In the genomic region with DNA sequence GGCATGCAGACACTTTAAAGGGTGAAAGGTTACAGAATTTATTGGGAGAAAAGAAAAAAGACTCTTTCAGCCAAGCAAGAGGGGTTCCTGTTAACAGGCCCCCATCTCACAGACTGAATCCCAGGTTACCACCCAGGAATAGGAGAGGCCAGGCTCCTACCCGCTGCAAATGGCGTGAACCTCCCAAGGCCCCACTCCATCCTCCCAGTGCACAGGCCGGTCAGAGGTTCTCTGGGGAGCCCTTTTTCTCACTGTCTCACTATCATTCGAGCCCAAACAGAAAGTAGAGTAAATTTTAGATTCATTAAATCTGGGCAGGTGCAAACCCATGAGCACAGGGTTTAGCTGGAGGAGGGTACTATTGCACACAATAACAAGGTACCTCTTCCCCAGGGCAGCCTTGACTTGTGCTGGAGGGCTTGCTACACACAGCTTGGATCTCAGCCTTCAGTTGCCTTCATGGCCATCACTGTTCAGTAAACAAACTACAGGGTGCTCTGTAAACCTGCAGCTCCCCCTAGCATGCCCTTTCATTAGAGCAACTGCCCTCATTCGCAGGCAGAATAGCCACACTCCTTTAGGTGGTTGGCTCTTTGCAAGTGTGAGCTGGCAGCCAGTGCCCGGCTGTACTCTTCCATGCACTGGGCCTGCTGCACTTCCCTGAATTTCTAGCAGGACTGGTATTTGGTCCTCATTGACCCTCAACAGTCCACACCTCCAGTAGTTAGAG, we compare ENCODE assay signal across 7 cellular contexts. TPM values are rescaled to one million over a fixed set of nuclear protein-coding genes. Genes with fewer than 3 reads are reported as not detected.
A peak's percentile ranks its signal among the peaks of the same experiment; 100 is the strongest.
DNase-seq lines count a peak whose midpoint lies in the region; ATAC-seq and TF ChIP-seq lines count a peak whose summit lies in the region.

No MANE protein-coding gene starts in this region.

- TF ChIP-seq EP300 in gastroesophageal sphincter (IDR thresholded peaks at IDR 0.05), result no peak

- peak; percentile 70 for TF ChIP-seq CTCF in GM10266 (IDR thresholded peaks at IDR 0.05; ENCODE audit: control insufficient read depth, insufficient read depth, low read depth, missing control alignments)
- peak in 2 of 4 experiments; percentile 30 to 43 for TF ChIP-seq CTCF in gastroesophageal sphincter (IDR thresholded peaks at IDR 0.05)

- peaks cover 0 to 7% (median 0%) of the 10 kb centered on the region in 3 donors for H3K4me1 ChIP-seq in gastroesophageal sphincter

- no peak overlapping the region for H3K27ac ChIP-seq in gastroesophageal sphincter

- ATAC-seq in GM21619 (IDR thresholded peaks at IDR 0.05; ENCODE audit: unreplicated experiment) (peak; percentile 67), gastroesophageal sphincter (peak; percentile 61)

- peak; percentile 44 for DNase-seq in GM10266 (ENCODE audit: extremely low spot score)
- DNase-seq in KBM-7, result peak; percentile 53
- DNase-seq in SHP77 treated with DMSO at 0.1 percent for 48 hours (lab: John Stamatoyannopoulos, UW), result peak; percentile 50
- DNase-seq in pulmonary artery endothelial cell (ENCODE audit: low read depth, low spot score), result peak; percentile 11
- no peak for DNase-seq in activated gamma-delta T cell treated with Interleukin-2 at 50 U/mL for 16 hours

- no peaks in the 10 kb centered on the region for H3K9me3 ChIP-seq in gastroesophageal sphincter

- 17 to 85% methylated on average over 1 to 4 of the region's 6 CpGs for WGBS in gastroesophageal sphincter (ENCODE audit: low coverage in 1 of 2), 2 donors

- H3K36me3 ChIP-seq in gastroesophageal sphincter, result no peaks in the 10 kb centered on the region

- no peaks in the 10 kb centered on the region for H3K27me3 ChIP-seq in gastroesophageal sphincter

- in situ Hi-C loops in KBM-7 (cut with MboI; ENCODE audit: low pct_unique_long_range_greater_than_20kb, low sequenced_read_pairs), result no loop called here

- TF ChIP-seq POLR2A in gastroesophageal sphincter (IDR thresholded peaks at IDR 0.05), result no peak

- H3K4me3 ChIP-seq in gastroesophageal sphincter, result no peak overlapping the region

RNA-seq across cellular contexts. Expression of a gene that starts 7.3 kb away (rescaled TPM):
- total RNA-seq in gastroesophageal sphincter (10 to 100 TPM in 1 of 4 donors, 1 to 10 TPM in 3; 5.0 to 33.0 (median 6.8) TPM), pulmonary artery endothelial cell (0.07 and 0.11 TPM in 2 replicates)

RNA-seq across cellular contexts. Expression of a gene that starts 38.0 kb away (rescaled TPM):
- total RNA-seq in gastroesophageal sphincter, result 10 to 100 TPM; 22.2 to 48.1 (median 39.0) TPM
- 40.0 and 48.6 TPM in 2 replicates for total RNA-seq in pulmonary artery endothelial cell
